ENCODE assay signal across 8 cellular contexts in the genomic region with DNA sequence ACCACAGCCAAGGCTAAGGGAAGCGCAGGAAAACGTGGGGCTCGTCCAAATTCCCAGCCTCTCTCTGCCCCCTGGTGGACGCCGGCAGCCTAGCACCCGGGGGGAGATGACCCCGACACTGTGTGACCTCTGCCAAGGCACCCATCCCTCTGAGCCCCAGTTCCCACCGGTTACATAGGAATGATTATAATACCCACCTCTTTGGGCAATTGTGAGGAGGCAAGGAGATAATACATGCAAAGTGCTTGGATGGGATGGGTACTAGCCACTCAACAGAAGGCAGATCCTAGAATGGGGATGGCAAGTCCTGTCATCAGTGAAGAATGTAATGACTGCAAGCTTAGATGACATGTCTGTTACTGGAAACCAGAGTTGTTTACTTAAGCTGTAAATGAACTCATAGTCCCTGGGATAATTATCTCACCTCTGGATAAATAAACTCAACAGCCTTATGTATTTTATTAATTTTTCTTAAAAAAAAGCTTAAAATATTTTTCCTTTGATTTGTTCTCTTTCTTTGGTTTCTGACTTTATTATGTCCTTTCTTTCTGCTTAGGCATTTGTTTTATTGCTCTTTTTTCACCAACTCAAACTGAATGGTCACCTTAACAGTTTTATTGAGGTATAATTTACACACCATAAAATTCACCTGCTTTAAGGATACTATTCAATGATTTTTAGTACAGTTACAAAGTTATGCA. TPM values are rescaled to one million over a fixed set of nuclear protein-coding genes. Genes with fewer than 3 reads are reported as not detected.
A peak's percentile ranks its signal among the peaks of the same experiment; 100 is the strongest.
DNase-seq lines count a peak whose midpoint lies in the region; ATAC-seq and TF ChIP-seq lines count a peak whose summit lies in the region.

No MANE protein-coding gene starts in this region.

- TF ChIP-seq CTCF in lung (IDR thresholded peaks at IDR 0.05; ENCODE audit: control extremely low read depth, extremely low read depth) = peak; percentile 53

- peak overlapping the region; percentile 67 for H3K4me3 Mint-ChIP-seq in activated CD4-positive, alpha-beta T cell treated with anti-CD3 and anti-CD28 coated beads, Interleukin-2, amount 10 ng/mL, durations not matched to agents 24 days and 14 days

- H3K36me3 ChIP-seq in lung (ENCODE audit: control insufficient read depth in 2 of 2, insufficient read depth in 2 of 2, low read length in 2 of 2) = no peaks in the 10 kb centered on the region

- no peak overlapping the region for H3K4me3 ChIP-seq in lung

- DNase-seq in AG08395 (ENCODE audit: low spot score) (peak; percentile 89), NCI-H226 (peak; percentile 74), dedifferentiated amniotic fluid mesenchymal stem cell (ENCODE audit: extremely low spot score) (peak; percentile 29), lung (ENCODE audit: low spot score) (peak; percentile 82)
- DNase-seq in activated CD4-positive, alpha-beta T cell treated with anti-CD3 and anti-CD28 coated beads, Interleukin-2, amount 10 ng/mL, durations not matched to agents 24 days and 14 days = peak; percentile 89
- DNase-seq in stimulated activated CD8-positive, alpha-beta memory T cell treated with anti-CD3 and anti-CD28 coated beads, Interleukin-12 subunit alpha, Interleukin-12 subunit beta, amount 100 ng/mL, for 4 hours (ENCODE audit: low read depth) = peak; percentile 46

- no peaks in the 10 kb centered on the region for H3K9me3 ChIP-seq in lung (ENCODE audit: control insufficient read depth in 2 of 2, insufficient read depth in 1 of 2, low read length in 1 of 2)

- H3K4me1 ChIP-seq in lung (ENCODE audit: control insufficient read depth in 2 of 2, insufficient read depth in 2 of 2, low read length in 2 of 2) = peaks cover 0 to 3% of the 10 kb centered on the region in 2 donors

- no peaks in the 10 kb centered on the region for H3K36me3 Mint-ChIP-seq in activated CD4-positive, alpha-beta T cell treated with anti-CD3 and anti-CD28 coated beads, Interleukin-2, amount 10 ng/mL, durations not matched to agents 24 days and 14 days (ENCODE audit: low read depth)

- no peaks in the 10 kb centered on the region for H3K9me3 Mint-ChIP-seq in activated CD4-positive, alpha-beta T cell treated with anti-CD3 and anti-CD28 coated beads, Interleukin-2, amount 10 ng/mL, durations not matched to agents 24 days and 14 days

- H3K27me3 Mint-ChIP-seq in activated CD4-positive, alpha-beta T cell treated with anti-CD3 and anti-CD28 coated beads, Interleukin-2, amount 10 ng/mL, durations not matched to agents 24 days and 14 days = peaks cover 10% of the 10 kb centered on the region

- peaks cover 11% of the 10 kb centered on the region for H3K4me1 Mint-ChIP-seq in activated CD4-positive, alpha-beta T cell treated with anti-CD3 and anti-CD28 coated beads, Interleukin-2, amount 10 ng/mL, durations not matched to agents 24 days and 14 days

- no peaks in the 10 kb centered on the region for H3K27me3 ChIP-seq in lung (ENCODE audit: control insufficient read depth, insufficient read depth)

- WGBS in lung, 2 donors = 1 to 4% methylated on average over 8 of the region's 8 CpGs

- intact Hi-C loops in activated CD4-positive, alpha-beta T cell treated with anti-CD3 and anti-CD28 coated beads, Interleukin-2, amount 10 ng/mL, durations not matched to agents 24 days and 14 days (cut with micrococcal nuclease) = loop anchor here (5.0 to 10.0 kb wide), 3 partner anchors 65 to 195 kb away; a partner anchor contains a TSS

- no peak overlapping the region for H3K27ac ChIP-seq in lung (ENCODE audit: low read depth in 1 of 2, low read length in 1 of 2)

- peak; percentile 38 for ATAC-seq in GM18520 (IDR thresholded peaks at IDR 0.05; ENCODE audit: unreplicated experiment)
- peak; percentile 57 for ATAC-seq in HG03045 (IDR thresholded peaks at IDR 0.05; ENCODE audit: unreplicated experiment)
- peak; percentile 90 for ATAC-seq in lung (ENCODE audit: insufficient read depth, low FRiP score)

- peak overlapping the region; percentile 76 for H3K27ac Mint-ChIP-seq in activated CD4-positive, alpha-beta T cell treated with anti-CD3 and anti-CD28 coated beads, Interleukin-2, amount 10 ng/mL, durations not matched to agents 24 days and 14 days

RNA-seq across cellular contexts. Expression of a gene that starts 11.3 kb away (rescaled TPM):
- 0.37 and 0.43 TPM in 2 replicates for total RNA-seq in activated CD4-positive, alpha-beta T cell treated with anti-CD3 and anti-CD28 coated beads, Interleukin-2, amount 10 ng/mL, durations not matched to agents 24 days and 14 days
- total RNA-seq in lung = 1 to 10 TPM; 1.0 to 4.9 TPM
- under 1 TPM; 0.63 to 0.77 TPM for polyA plus RNA-seq in lung

RNA-seq across cellular contexts. Expression of a gene that starts 28.8 kb away (rescaled TPM):
- total RNA-seq in activated CD4-positive, alpha-beta T cell treated with anti-CD3 and anti-CD28 coated beads, Interleukin-2, amount 10 ng/mL, durations not matched to agents 24 days and 14 days = 1.5 and 1.8 TPM in 2 replicates
- under 1 TPM; 0.17 to 0.95 TPM for total RNA-seq in lung
- under 1 TPM; 0.43 to 0.53 TPM for polyA plus RNA-seq in lung

Comparison
In these comparisons a context has a peak if more than half of its experiments do, and no peak if none do; other contexts are left out.
1. DNase-seq: peak in every context shown above with its lines; median percentile 89 in AG08395; 89 in activated CD4-positive, alpha-beta T cell treated with anti-CD3 and anti-CD28 coated beads, Interleukin-2, amount 10 ng/mL, durations not matched to agents 24 days and 14 days; 82 in lung; 74 in NCI-H226; 46 in stimulated activated CD8-positive, alpha-beta memory T cell treated with anti-CD3 and anti-CD28 coated beads, Interleukin-12 subunit alpha, Interleukin-12 subunit beta, amount 100 ng/mL, for 4 hours; 29 in dedifferentiated amniotic fluid mesenchymal stem cell.
2. ATAC-seq: peak in every context shown above with its lines; median percentile 90 in lung; 57 in HG03045; 38 in GM18520.